ENCODE assay signal across 8 cellular contexts in genomic region chr22:35399678-35400334, GRCh38. TPM values are rescaled to one million over a fixed set of nuclear protein-coding genes. Genes with fewer than 3 reads are reported as not detected.
DNase-seq lines count a peak whose midpoint lies in the region; ATAC-seq and TF ChIP-seq lines count a peak whose summit lies in the region.

TSS of gene MCM5 (plus strand) at chr22:35400140. CDS start at chr22:35400439, 299 bp downstream.

- no TSS peak for BruUV-seq in Calu3 (replicated peaks; lab: Mats Ljungman, UMichigan)

- ATAC-seq in GM21447 (IDR thresholded peaks at IDR 0.05; ENCODE audit: unreplicated experiment) = peak; percentile 88

- peak within 1 kb of the TSS; percentile 90 for H3K4me3 ChIP-seq in OCI-LY3 (ENCODE audit: low read length)

- H3K9me3 ChIP-seq in OCI-LY3 (ENCODE audit: insufficient read depth, low read length) = no peaks in the 10 kb centered on the region

- H3K27ac Mint-ChIP-seq in Calu3 (ENCODE audit: unreplicated experiment) = peak within 1 kb of the TSS; percentile 96

- no peaks in the 10 kb centered on the region for H3K27me3 ChIP-seq in OCI-LY3 (ENCODE audit: low read depth, low read length)

- peaks cover 54% of the 10 kb centered on the region for H3K79me2 ChIP-seq in OCI-LY3 (ENCODE audit: low read length)

- H3K4me2 ChIP-seq in OCI-LY3 (ENCODE audit: low read length) = peak within 1 kb of the TSS; percentile 97

- CTCF ChIA-PET in Calu3 (lab: Charles Lee) = interaction anchor here (0.7 kb wide), 1 partner anchor 176 kb away, joined by 3 read pairs; no protein-coding TSS in a partner anchor

- H3K36me3 ChIP-seq in OCI-LY3 (replicated peaks; ENCODE audit: low read depth, low read length) = peaks cover 41% of the 10 kb centered on the region

- peaks cover 65% of the 10 kb centered on the region for H3K4me1 ChIP-seq in OCI-LY3 (ENCODE audit: low read length)

- DNase-seq in Calu3 = peak; percentile 97
- DNase-seq in HuH-7 (ENCODE audit: low spot score) = peak; percentile 99
- peak; percentile 93 for DNase-seq in activated T-cell treated with anti-CD3 and anti-CD28 coated beads for 1 hour (ENCODE audit: low read depth)
- peak; percentile 99 for DNase-seq in epidermal melanocyte (ENCODE audit: insufficient read length, low spot score)
- peak; percentile 94 for DNase-seq in middle frontal gyrus (ENCODE audit: extremely low spot score, low spot score)
- DNase-seq in stimulated activated CD8-positive, alpha-beta memory T cell treated with anti-CD3 and anti-CD28 coated beads, Interleukin-2, amount 100 ng/mL, for 48 hours (ENCODE audit: low read depth in 2 of 2) = peak; percentile 94 to 96

- no peaks in the 10 kb centered on the region for H3K9me3 Mint-ChIP-seq in Calu3 (ENCODE audit: low read depth, unreplicated experiment)

- H3K9ac ChIP-seq in OCI-LY3 (ENCODE audit: low read length) = peak within 1 kb of the TSS; percentile 100

- intact Hi-C loops in Calu3 (cut with micrococcal nuclease; ENCODE audit: unreplicated experiment) = loop anchor here (5.0 kb wide), 1 partner anchor 48 kb away; no protein-coding TSS in a partner anchor

- peak within 1 kb of the TSS; percentile 94 for H3K27ac ChIP-seq in OCI-LY3 (ENCODE audit: low read length)

- H3K36me3 Mint-ChIP-seq in Calu3 (ENCODE audit: insufficient read depth, unreplicated experiment) = peaks cover 55% of the 10 kb centered on the region

- peaks cover 18% of the 10 kb centered on the region for H4K20me1 ChIP-seq in OCI-LY3 (ENCODE audit: insufficient read depth, low read length)

- H3K27me3 Mint-ChIP-seq in Calu3 (ENCODE audit: unreplicated experiment) = no peaks in the 10 kb centered on the region

- H3K4me1 Mint-ChIP-seq in Calu3 (ENCODE audit: low read depth, unreplicated experiment) = peaks cover 21% of the 10 kb centered on the region

- H3K4me3 Mint-ChIP-seq in Calu3 (ENCODE audit: low read depth, unreplicated experiment) = peak within 1 kb of the TSS; percentile 100

- TF ChIP-seq CTCF in Calu3 (IDR thresholded peaks at IDR 0.05; ENCODE audit: unreplicated experiment) = no peak
- TF ChIP-seq CTCF in OCI-LY3 (IDR thresholded peaks at IDR 0.05; ENCODE audit: low read depth, low read length) = no peak

- H2AFZ ChIP-seq in OCI-LY3 (ENCODE audit: low read depth, low read length) = no peak within 1 kb of the TSS

RNA-seq across cellular contexts. Expression of gene MCM5, which starts in this region (rescaled TPM):
- total RNA-seq in Calu3 (2022) = 88.4 and 93.0 TPM in 2 replicates

Comparison
In these comparisons a context has a peak if more than half of its experiments do, and no peak if none do; other contexts are left out.
1. Peak in every context shown above with its lines: DNase-seq, ATAC-seq, H3K4me3 ChIP-seq and H3K27ac ChIP-seq.